27 cellular contexts compared by ENCODE assay signal in genomic region chr6:100209323-100210137, GRCh38.
A peak's percentile ranks its signal among the peaks of the same experiment; 100 is the strongest.
DNase-seq lines count a peak whose midpoint lies in the region; ATAC-seq and TF ChIP-seq lines count a peak whose summit lies in the region.
"Had no signal": no experiment of that assay in that cellular context is flagged by ENCODE, and none has a peak within 500 bp of the region (broad histone marks: within the 10 kb centered on the region; RNA-seq: fewer than 3 reads in every experiment).

No MANE protein-coding gene starts in this region.

- no peak overlapping the region for H3K4me2 ChIP-seq in Karpas-422 (ENCODE audit: low read depth, low read length, poor library complexity, severe bottlenecking)
- H3K4me2 ChIP-seq: GM23338 had no signal

- H3K4me1 ChIP-seq in ACC112 (ENCODE audit: control insufficient read depth, insufficient read depth, low read length, unreplicated experiment): peaks cover 36% of the 10 kb centered on the region
- no peaks in the 10 kb centered on the region for H3K4me1 ChIP-seq in naive thymus-derived CD4-positive, alpha-beta T cell (ENCODE audit: control insufficient read depth in 2 of 2, insufficient read depth in 2 of 2, low read length in 2 of 2)
- no peaks in the 10 kb centered on the region for H3K4me1 ChIP-seq in Karpas-422 (ENCODE audit: low read length)
- H3K4me1 ChIP-seq in Caco-2: no peaks in the 10 kb centered on the region; the same call in 1 of the 2 replicates
- no peaks in the 10 kb centered on the region for H3K4me1 ChIP-seq in heart right ventricle
- H3K4me1 ChIP-seq: pancreas, SJCRH30, suprapubic skin, upper lobe of left lung had no signal

- H3K27ac ChIP-seq in ACC112 (ENCODE audit: low read depth, low read length) (no peak overlapping the region), Karpas-422 (ENCODE audit: low read length) (no peak overlapping the region), heart right ventricle (no peak overlapping the region)
- H3K27ac ChIP-seq in naive thymus-derived CD4-positive, alpha-beta T cell (ENCODE audit: low read depth, low read length): no peak overlapping the region
- H3K27ac ChIP-seq: 22Rv1, coronary artery, HL-60, pancreas, SJCRH30, suprapubic skin, upper lobe of left lung had no signal

- no TSS peak for BruUV-seq in Caco-2 (replicated peaks; lab: Mats Ljungman, UMichigan)

- H3K4me1 Mint-ChIP-seq in naive thymus-derived CD4-positive, alpha-beta T cell: no peaks in the 10 kb centered on the region
- peaks cover 5% of the 10 kb centered on the region for H3K4me1 Mint-ChIP-seq in Caco-2 (ENCODE audit: low read depth, unreplicated experiment)
- H3K4me1 Mint-ChIP-seq: activated naive CD4-positive, alpha-beta T cell treated with anti-CD3 and anti-CD28 coated beads, Interleukin-2, amount 10 ng/mL, durations not matched to agents 7 days and 5 days; activated T-helper 17 cell treated with anti-CD3 and anti-CD28 coated beads, Interleukin-2, amount 50 U/mL, for 72 hours; CD14-positive monocyte; stimulated activated naive B cell treated with anti-CD40 and anti-IgM and Interleukin-4, amounts not matched to agents 10 μg/mL and 1 μg/mL and 100 μg/mL, for 72 hours had no signal

- POLR2A ChIA-PET in naive thymus-derived CD4-positive, alpha-beta T cell (lab: Charles Lee): no interaction called here
- POLR2A ChIA-PET in Caco-2 (lab: Charles Lee): no interaction called here

- H3K9ac ChIP-seq in Karpas-422 (ENCODE audit: low read length): no peak overlapping the region

- intact Hi-C loops in naive thymus-derived CD4-positive, alpha-beta T cell (cut with micrococcal nuclease): no loop called here
- intact Hi-C loops in Caco-2 (cut with micrococcal nuclease; ENCODE audit: unreplicated experiment): no loop called here
- intact Hi-C loops in heart right ventricle (cut with DNase I): no loop called here

- no peak overlapping the region for H3K4me3 Mint-ChIP-seq in naive thymus-derived CD4-positive, alpha-beta T cell
- no peak overlapping the region for H3K4me3 Mint-ChIP-seq in Caco-2 (ENCODE audit: unreplicated experiment)
- H3K4me3 Mint-ChIP-seq: activated CD8-positive, alpha-beta T cell treated with anti-CD3 and anti-CD28 coated beads, Interleukin-2, amount 10 ng/mL, durations not matched to agents 7 days and 5 days; activated naive CD4-positive, alpha-beta T cell treated with anti-CD3 and anti-CD28 coated beads, Interleukin-2, amount 10 ng/mL, durations not matched to agents 7 days and 5 days; activated T-helper 17 cell treated with anti-CD3 and anti-CD28 coated beads, Interleukin-2, amount 50 U/mL, for 72 hours; CD14-positive monocyte; endodermal cell; GM23338; stimulated activated naive B cell treated with anti-CD40 and anti-IgM and Interleukin-4, amounts not matched to agents 10 μg/mL and 1 μg/mL and 100 μg/mL, for 72 hours had no signal

- H3K36me3 ChIP-seq in ACC112 (ENCODE audit: insufficient read depth, low read length): no peaks in the 10 kb centered on the region
- H3K36me3 ChIP-seq in naive thymus-derived CD4-positive, alpha-beta T cell (ENCODE audit: control insufficient read depth in 2 of 3, insufficient read depth in 3 of 3, low read length in 3 of 3): no peaks in the 10 kb centered on the region
- H3K36me3 ChIP-seq in Karpas-422 (ENCODE audit: insufficient read depth, low read length): no peaks in the 10 kb centered on the region
- H3K36me3 ChIP-seq in Caco-2 (ENCODE audit: control insufficient read depth, insufficient read depth, low read length): no peaks in the 10 kb centered on the region
- no peaks in the 10 kb centered on the region for H3K36me3 ChIP-seq in heart right ventricle
- H3K36me3 ChIP-seq: pancreas, SJCRH30, suprapubic skin, upper lobe of left lung, WERI-Rb-1 had no signal

- no peaks in the 10 kb centered on the region for H3K27me3 ChIP-seq in ACC112 (ENCODE audit: insufficient read depth, low read length)
- no peaks in the 10 kb centered on the region for H3K27me3 ChIP-seq in naive thymus-derived CD4-positive, alpha-beta T cell (ENCODE audit: control insufficient read depth in 2 of 2, insufficient read depth in 2 of 2, low read length in 2 of 2)
- no peaks in the 10 kb centered on the region for H3K27me3 ChIP-seq in Karpas-422 (ENCODE audit: low read length)
- no peaks in the 10 kb centered on the region for H3K27me3 ChIP-seq in Caco-2 (replicated peaks; ENCODE audit: control insufficient read depth, insufficient read depth, low read length)
- no peaks in the 10 kb centered on the region for H3K27me3 ChIP-seq in heart right ventricle
- H3K27me3 ChIP-seq: pancreas, SJCRH30, suprapubic skin, upper lobe of left lung had no signal

- CTCF ChIA-PET in naive thymus-derived CD4-positive, alpha-beta T cell (lab: Charles Lee): no interaction called here
- CTCF ChIA-PET in Caco-2 (lab: Charles Lee): no interaction called here

- in situ Hi-C loops in astrocyte of the spinal cord (cut with HindIII; ENCODE audit: low sequenced_read_pairs): no loop called here

- H2AFZ ChIP-seq in ACC112 (ENCODE audit: low read length, unreplicated experiment): peak overlapping the region; percentile 20
- no peak overlapping the region for H2AFZ ChIP-seq in Karpas-422 (ENCODE audit: low read length)

- H3K27me3 Mint-ChIP-seq in naive thymus-derived CD4-positive, alpha-beta T cell: peaks cover 0 to 27% (median 7%) of the 10 kb centered on the region in 5 donors
- no peaks in the 10 kb centered on the region for H3K27me3 Mint-ChIP-seq in Caco-2 (ENCODE audit: insufficient read depth, unreplicated experiment)
- H3K27me3 Mint-ChIP-seq: activated naive CD4-positive, alpha-beta T cell treated with anti-CD3 and anti-CD28 coated beads, Interleukin-2, amount 10 ng/mL, durations not matched to agents 7 days and 5 days had no signal

- DNase-seq in M059J (ENCODE audit: low read depth): peak; percentile 44
- DNase-seq in astrocyte of the spinal cord (ENCODE audit: low read depth, low spot score): peak; percentile 19
- DNase-seq in fibroblast of the aortic adventitia (ENCODE audit: low read depth): peak; percentile 60
- DNase-seq in naive thymus-derived CD4-positive, alpha-beta T cell: no peak
- no peak for DNase-seq in Karpas-422
- no peak for DNase-seq in Caco-2
- no peak for DNase-seq in heart right ventricle
- DNase-seq: activated CD4-positive, alpha-beta T cell treated with anti-CD3 and anti-CD28 coated beads for 4 hours; activated CD8-positive, alpha-beta T cell treated with anti-CD3 and anti-CD28 coated beads, Interleukin-2, amount 10 ng/mL, durations not matched to agents 7 days and 5 days; activated naive CD4-positive, alpha-beta T cell treated with anti-CD3 and anti-CD28 coated beads, Interleukin-2, amount 10 ng/mL, durations not matched to agents 7 days and 5 days; amygdala; endodermal cell; NCI-H446; pancreas; SJCRH30; stimulated activated naive B cell treated with anti-CD40 and anti-IgM and Interleukin-4, amounts not matched to agents 10 μg/mL and 1 μg/mL and 100 μg/mL, for 72 hours; upper lobe of left lung had no signal

- H3K9me2 ChIP-seq in Karpas-422 (replicated peaks; ENCODE audit: insufficient read depth, low read length): no peaks in the 10 kb centered on the region

- no peaks in the 10 kb centered on the region for H3K36me3 Mint-ChIP-seq in naive thymus-derived CD4-positive, alpha-beta T cell
- H3K36me3 Mint-ChIP-seq in Caco-2 (ENCODE audit: insufficient read depth, unreplicated experiment): no peaks in the 10 kb centered on the region
- H3K36me3 Mint-ChIP-seq: activated naive CD4-positive, alpha-beta T cell treated with anti-CD3 and anti-CD28 coated beads, Interleukin-2, amount 10 ng/mL, durations not matched to agents 7 days and 5 days; CD14-positive monocyte; stimulated activated naive B cell treated with anti-CD40 and anti-IgM and Interleukin-4, amounts not matched to agents 10 μg/mL and 1 μg/mL and 100 μg/mL, for 72 hours had no signal

- no peaks in the 10 kb centered on the region for H3K79me2 ChIP-seq in ACC112 (ENCODE audit: control insufficient read depth, insufficient read depth, low read length, unreplicated experiment)
- H3K79me2 ChIP-seq in Karpas-422 (ENCODE audit: low read length): no peaks in the 10 kb centered on the region

- no peak overlapping the region for H3K27ac Mint-ChIP-seq in naive thymus-derived CD4-positive, alpha-beta T cell
- H3K27ac Mint-ChIP-seq in Caco-2 (ENCODE audit: unreplicated experiment): no peak overlapping the region
- H3K27ac Mint-ChIP-seq: activated CD8-positive, alpha-beta T cell treated with anti-CD3 and anti-CD28 coated beads, Interleukin-2, amount 10 ng/mL, durations not matched to agents 7 days and 5 days; activated naive CD4-positive, alpha-beta T cell treated with anti-CD3 and anti-CD28 coated beads, Interleukin-2, amount 10 ng/mL, durations not matched to agents 7 days and 5 days; activated T-helper 17 cell treated with anti-CD3 and anti-CD28 coated beads, Interleukin-2, amount 50 U/mL, for 72 hours; CD14-positive monocyte; endodermal cell; GM23338; stimulated activated naive B cell treated with anti-CD40 and anti-IgM and Interleukin-4, amounts not matched to agents 10 μg/mL and 1 μg/mL and 100 μg/mL, for 72 hours had no signal

- 70 to 74% methylated on average over 2 of the region's 2 CpGs for WGBS in heart right ventricle, 2 donors

- H3K9me3 ChIP-seq in naive thymus-derived CD4-positive, alpha-beta T cell (ENCODE audit: control insufficient read depth in 2 of 3, low read length in 3 of 3): no peaks in the 10 kb centered on the region
- H3K9me3 ChIP-seq in Karpas-422 (ENCODE audit: low read length): no peaks in the 10 kb centered on the region
- H3K9me3 ChIP-seq in Caco-2: no peaks in the 10 kb centered on the region
- H3K9me3 ChIP-seq in heart right ventricle: no peaks in the 10 kb centered on the region
- H3K9me3 ChIP-seq: pancreas, SJCRH30, suprapubic skin, upper lobe of left lung had no signal

- peaks cover 0 to 25% (median under 1%) of the 10 kb centered on the region in 11 donors for H3K9me3 Mint-ChIP-seq in naive thymus-derived CD4-positive, alpha-beta T cell
- no peaks in the 10 kb centered on the region for H3K9me3 Mint-ChIP-seq in Caco-2 (ENCODE audit: unreplicated experiment)
- H3K9me3 Mint-ChIP-seq: activated naive CD4-positive, alpha-beta T cell treated with anti-CD3 and anti-CD28 coated beads, Interleukin-2, amount 10 ng/mL, durations not matched to agents 7 days and 5 days; activated T-helper 17 cell treated with anti-CD3 and anti-CD28 coated beads, Interleukin-2, amount 50 U/mL, for 72 hours; endodermal cell had no signal

- no peaks in the 10 kb centered on the region for H4K20me1 ChIP-seq in Karpas-422 (ENCODE audit: insufficient read depth, low read depth, low read length)

- TF ChIP-seq CTCF in astrocyte of the spinal cord (IDR thresholded peaks at IDR 0.05; ENCODE audit: low read depth, low read length) (no peak), fibroblast of the aortic adventitia (IDR thresholded peaks at IDR 0.05; ENCODE audit: insufficient read depth, low read length) (no peak), Caco-2 (IDR thresholded peaks at IDR 0.05; ENCODE audit: insufficient read depth in 1 of 2, low read depth in 1 of 2, low read length in 1 of 2, severe bottlenecking in 1 of 2, unreplicated experiment in 1 of 2) (no peak), heart right ventricle (IDR thresholded peaks at IDR 0.05) (no peak)

- no peak for ATAC-seq in naive thymus-derived CD4-positive, alpha-beta T cell
- no peak for ATAC-seq in heart right ventricle
- ATAC-seq: activated CD8-positive, alpha-beta T cell treated with anti-CD3 and anti-CD28 coated beads, Interleukin-2, amount 10 ng/mL, durations not matched to agents 7 days and 5 days; activated T-helper 17 cell treated with anti-CD3 and anti-CD28 coated beads, Interleukin-2, amount 50 U/mL, for 72 hours; GM23338; pancreas; stimulated activated naive B cell treated with anti-CD40 and anti-IgM and Interleukin-4, amounts not matched to agents 10 μg/mL and 1 μg/mL and 100 μg/mL, for 72 hours had no signal

- H3K4me3 ChIP-seq in ACC112 (ENCODE audit: low read depth, low read length) (no peak overlapping the region), astrocyte of the spinal cord (ENCODE audit: low read depth, low read length) (no peak overlapping the region), fibroblast of the aortic adventitia (ENCODE audit: low read depth, low read length) (no peak overlapping the region), Karpas-422 (ENCODE audit: low read length) (no peak overlapping the region), Caco-2 (ENCODE audit: low read depth, low read length) (no peak overlapping the region), heart right ventricle (no peak overlapping the region)
- no peak overlapping the region for H3K4me3 ChIP-seq in naive thymus-derived CD4-positive, alpha-beta T cell (ENCODE audit: low read length)
- H3K4me3 ChIP-seq: coronary artery, GM23338, pancreas, SJCRH30, skin epidermis, suprapubic skin, upper lobe of left lung had no signal

Comparison
In these comparisons a context has a peak if more than half of its experiments do, and no peak if none do; other contexts are left out.
1. DNase-seq: peak in M059J (single experiment), astrocyte of the spinal cord (single experiment) and fibroblast of the aortic adventitia (single experiment); none in naive thymus-derived CD4-positive, alpha-beta T cell (0 of 9), Karpas-422 (single experiment), Caco-2 (0 of 2) and heart right ventricle (0 of 2).